Comparison of ENCODE assay signal across 21 cellular contexts in the genomic region with DNA sequence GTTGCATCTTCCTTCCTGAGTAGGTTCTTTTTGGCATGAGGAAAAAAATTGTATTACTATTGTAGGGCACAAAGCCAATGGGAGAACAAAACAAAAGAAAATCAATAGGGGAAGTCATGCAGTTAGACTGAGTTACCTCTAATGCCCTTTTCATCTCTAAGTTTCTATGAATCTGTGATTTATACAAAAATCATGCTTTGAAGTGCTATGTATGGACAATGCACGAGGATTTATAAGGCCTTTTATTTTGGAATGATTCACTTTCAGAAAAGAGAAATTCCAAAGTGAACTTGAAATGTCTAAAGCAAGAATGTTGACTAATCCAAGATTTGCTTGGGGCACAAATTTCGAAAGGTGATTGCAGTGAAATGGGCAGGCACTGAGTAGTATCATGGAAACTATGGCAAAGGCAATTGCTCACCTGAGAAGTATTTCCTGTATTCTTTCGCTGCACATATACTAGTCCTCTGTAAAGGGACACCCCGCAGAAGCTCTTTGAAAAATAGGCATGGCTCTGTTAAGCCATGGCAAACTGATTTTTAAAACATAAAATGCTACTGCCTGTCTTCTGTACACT. TPM values are rescaled to one million over a fixed set of nuclear protein-coding genes. Genes with fewer than 3 reads are reported as not detected.
"Had no signal": no experiment of that assay in that cellular context is flagged by ENCODE, and none has a peak within 500 bp of the region (broad histone marks: within the 10 kb centered on the region; RNA-seq: fewer than 3 reads in every experiment).

No MANE protein-coding gene starts in this region.

- H3K9me3 ChIP-seq: esophagus squamous epithelium, heart right ventricle, stomach, thoracic aorta, uterus had no signal

- H3K27me3 ChIP-seq: esophagus squamous epithelium, uterus had no signal

- H3K4me3 ChIP-seq: esophagus squamous epithelium, heart right ventricle, lung, stomach, thoracic aorta, uterus had no signal

- H3K4me1 ChIP-seq: esophagus squamous epithelium, heart right ventricle, parathyroid adenoma, stomach, uterus had no signal

- H2AFZ ChIP-seq: parathyroid adenoma had no signal

- H3K79me2 ChIP-seq: parathyroid adenoma had no signal

- H3K36me3 ChIP-seq: esophagus squamous epithelium, heart right ventricle, stomach, thoracic aorta, uterus had no signal

- DNase-seq: activated CD4-positive, alpha-beta T cell treated with anti-CD3 and anti-CD28 coated beads, Interleukin-2, amount 50 U/mL, for 48 hours; activated CD8-positive, alpha-beta memory T cell treated with anti-CD3 and anti-CD28 coated beads, Interleukin-2, amount 10 ng/mL, durations not matched to agents 7 days and 5 days; activated gamma-delta T cell; activated naive CD8-positive, alpha-beta T cell treated with anti-CD3 and anti-CD28 coated beads for 36 hours; activated T-cell treated with anti-CD3 and anti-CD28 coated beads, Interleukin-2, amount 50 U/mL, for 48 hours; endodermal cell; esophagus squamous epithelium; heart right ventricle; naive thymus-derived CD4-positive, alpha-beta T cell; retina; stimulated activated CD4-positive, alpha-beta T cell treated with anti-CD3 and anti-CD28 coated beads, Interleukin-15, amount 100 ng/mL, for 24 hours; stimulated activated CD4-positive, alpha-beta T cell treated with anti-CD3 and anti-CD28 coated beads, Interleukin-4, amount 100 ng/mL, for 4 hours; stomach; T-helper 2 cell; uterus had no signal

- H3K27ac ChIP-seq: esophagus squamous epithelium, heart right ventricle, parathyroid adenoma, stomach, thoracic aorta, uterus had no signal

- H3K9ac ChIP-seq: parathyroid adenoma had no signal

RNA-seq across cellular contexts. Expression of a gene that starts 52.8 kb away (rescaled TPM):
- total RNA-seq: activated CD8-positive, alpha-beta memory T cell treated with anti-CD3 and anti-CD28 coated beads, Interleukin-2, amount 10 ng/mL, durations not matched to agents 7 days and 5 days; activated naive CD8-positive, alpha-beta T cell treated with anti-CD3 and anti-CD28 coated beads for 36 hours; dermis microvascular lymphatic vessel endothelial cell; endodermal cell; frontal cortex; mononuclear cell; naive thymus-derived CD4-positive, alpha-beta T cell had no signal
- polyA plus RNA-seq: heart right ventricle; lung; naive thymus-derived CD4-positive, alpha-beta T cell had no signal
